Comparison of ENCODE assay signal across 1 cellular context in the genomic region with DNA sequence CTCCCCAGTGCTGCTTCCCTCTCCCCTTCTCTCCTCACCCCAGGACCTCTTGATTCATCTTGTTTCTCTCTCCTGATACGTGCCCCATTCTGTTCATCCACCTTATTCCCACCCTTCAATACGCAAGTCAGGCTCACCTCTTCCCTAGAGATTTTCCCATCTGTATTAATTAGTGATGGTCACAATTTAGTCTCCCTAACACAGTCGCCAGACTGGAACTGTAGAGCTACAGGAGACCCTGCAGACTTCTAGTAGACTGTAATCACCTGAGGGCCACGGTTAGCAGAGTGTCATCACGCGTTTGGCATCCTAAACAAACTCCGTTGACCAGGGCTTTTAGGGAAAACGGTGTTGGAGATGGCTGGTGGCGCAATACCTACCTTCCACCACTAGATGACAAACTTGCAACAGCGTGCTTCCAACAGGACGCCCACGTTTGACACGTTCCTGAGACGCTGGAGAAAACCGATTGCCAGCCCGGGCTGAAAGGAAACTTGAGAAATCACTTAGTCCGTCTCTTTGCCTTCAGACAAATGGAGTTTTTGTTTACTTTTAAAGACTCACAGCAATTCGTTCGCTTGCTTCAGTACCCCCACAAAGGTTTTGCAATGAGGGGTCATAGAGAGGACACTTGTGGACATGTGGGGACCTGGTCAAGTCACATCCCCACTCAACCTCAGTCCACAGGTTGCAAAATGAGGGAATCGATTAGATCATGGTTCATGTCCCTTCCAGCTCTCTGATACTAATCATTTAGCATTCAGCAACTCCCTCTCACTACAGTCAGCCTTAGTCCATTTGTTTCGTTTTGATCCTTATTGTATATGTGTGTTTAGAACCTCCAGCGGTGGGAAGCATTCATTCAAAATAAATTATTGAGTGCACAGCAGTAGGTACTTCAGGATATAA.
TF ChIP-seq lines count a peak whose summit lies in the region.

No MANE protein-coding gene starts in this region.

TF ChIP-seq in HepG2, 621 proteins besides CTCF, POLR2A, EP300 and RAD21 (continued from another document and continues in another):
- TF ChIP-seq RERE (CRISPR knock-in tag; IDR thresholded peaks at IDR 0.05; ENCODE audit: low read depth): no peak
- TF ChIP-seq ZBTB7B (CRISPR knock-in tag; IDR thresholded peaks at IDR 0.05): no peak
- no peak for TF ChIP-seq HNRNPK (IDR thresholded peaks at IDR 0.05; ENCODE audit: low read depth, low read length, poor library complexity, severe bottlenecking)
- no peak for TF ChIP-seq UBTF (CRISPR knock-in tag; IDR thresholded peaks at IDR 0.05)
- TF ChIP-seq ATF3 (CRISPR knock-in tag; IDR thresholded peaks at IDR 0.05): peak; percentile 25
- 0 out of 2 replicates have a peak, but pooled peaks have one; percentile 50 for TF ChIP-seq ZNF160 (CRISPR knock-in tag; IDR thresholded peaks at IDR 0.05)
- 0 out of 2 replicates have a peak, but pooled peaks have one; percentile 23 for TF ChIP-seq ZNF607 (CRISPR knock-in tag; IDR thresholded peaks at IDR 0.05; ENCODE audit: borderline replicate concordance)
- TF ChIP-seq, protein P1, sequence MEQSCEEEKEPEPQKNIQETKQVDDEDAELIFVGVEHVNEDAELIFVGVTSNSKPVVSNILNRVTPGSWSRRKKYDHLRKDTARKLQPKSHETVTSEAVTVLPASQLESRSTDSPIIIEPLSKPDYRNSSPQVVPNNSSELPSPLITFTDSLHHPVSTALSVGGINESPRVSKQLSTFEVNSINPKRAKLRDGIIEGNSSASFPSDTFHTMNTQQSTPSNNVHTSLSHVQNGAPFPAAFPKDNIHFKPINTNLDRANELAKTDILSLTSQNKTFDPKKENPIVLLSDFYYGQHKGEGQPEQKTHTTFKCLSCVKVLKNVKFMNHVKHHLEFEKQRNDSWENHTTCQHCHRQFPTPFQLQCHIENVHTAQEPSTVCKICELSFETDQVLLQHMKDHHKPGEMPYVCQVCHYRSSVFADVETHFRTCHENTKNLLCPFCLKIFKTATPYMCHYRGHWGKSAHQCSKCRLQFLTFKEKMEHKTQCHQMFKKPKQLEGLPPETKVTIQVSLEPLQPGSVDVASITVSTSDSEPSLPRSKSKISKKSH (CRISPR knock-in tag; IDR thresholded peaks at IDR 0.05; ENCODE audit: borderline replicate concordance): no peak
- TF ChIP-seq HDAC2 (CRISPR knock-in tag; IDR thresholded peaks at IDR 0.05): peak; percentile 84
- TF ChIP-seq SALL1 (CRISPR knock-in tag; IDR thresholded peaks at IDR 0.05): peak; percentile 83
- no peak for TF ChIP-seq RBAK (CRISPR knock-in tag; IDR thresholded peaks at IDR 0.05)
- 0 out of 2 replicates have a peak, but pooled peaks have one; percentile 27 for TF ChIP-seq ZNF264 (CRISPR knock-in tag; IDR thresholded peaks at IDR 0.05)
- 0 out of 2 replicates have a peak, but pooled peaks have one; percentile 5 for TF ChIP-seq KAT2B (IDR thresholded peaks at IDR 0.05; ENCODE audit: borderline replicate concordance, low read depth, low read length)
- TF ChIP-seq ZNF674 (CRISPR knock-in tag; IDR thresholded peaks at IDR 0.05; ENCODE audit: low read depth): no peak
- no peak for TF ChIP-seq ZFP36L2 (CRISPR knock-in tag; IDR thresholded peaks at IDR 0.05)
- no peak for TF ChIP-seq ZNF180 (CRISPR knock-in tag; IDR thresholded peaks at IDR 0.05; ENCODE audit: borderline replicate concordance, low read depth)
- TF ChIP-seq KDM1A (CRISPR knock-in tag; IDR thresholded peaks at IDR 0.05): no peak; the same call in 1 of the 2 replicates
- peak; percentile 78; the same call in 1 of the 2 replicates for TF ChIP-seq ZMYM2 (CRISPR knock-in tag; IDR thresholded peaks at IDR 0.05)
- peak; percentile 69; the same call in 1 of the 2 replicates for TF ChIP-seq ZBTB7A (CRISPR knock-in tag; IDR thresholded peaks at IDR 0.05)
- TF ChIP-seq HMGA1 (CRISPR knock-in tag; conservative IDR thresholded peaks at IDR 0.05): no peak
- no peak for TF ChIP-seq ZNF253 (CRISPR knock-in tag; IDR thresholded peaks at IDR 0.05; ENCODE audit: borderline replicate concordance)
- TF ChIP-seq ZNF432 (CRISPR knock-in tag; IDR thresholded peaks at IDR 0.05; ENCODE audit: borderline replicate concordance): no peak
- no peak for TF ChIP-seq SMAD1 (CRISPR knock-in tag; IDR thresholded peaks at IDR 0.05; ENCODE audit: borderline replicate concordance, low read depth)
- TF ChIP-seq MIXL1 (CRISPR knock-in tag; IDR thresholded peaks at IDR 0.05): peak; percentile 60; the same call in 1 of the 2 replicates
- TF ChIP-seq SNAI1 (CRISPR knock-in tag; IDR thresholded peaks at IDR 0.05; ENCODE audit: borderline replicate concordance): no peak
- no peak for TF ChIP-seq ELF1 (CRISPR knock-in tag; IDR thresholded peaks at IDR 0.05)
- TF ChIP-seq, protein P2, sequence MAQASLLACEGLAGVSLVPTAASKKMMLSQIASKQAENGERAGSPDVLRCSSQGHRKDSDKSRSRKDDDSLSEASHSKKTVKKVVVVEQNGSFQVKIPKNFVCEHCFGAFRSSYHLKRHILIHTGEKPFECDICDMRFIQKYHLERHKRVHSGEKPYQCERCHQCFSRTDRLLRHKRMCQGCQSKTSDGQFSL (CRISPR knock-in tag; IDR thresholded peaks at IDR 0.05): no peak
- TF ChIP-seq, protein P3, sequence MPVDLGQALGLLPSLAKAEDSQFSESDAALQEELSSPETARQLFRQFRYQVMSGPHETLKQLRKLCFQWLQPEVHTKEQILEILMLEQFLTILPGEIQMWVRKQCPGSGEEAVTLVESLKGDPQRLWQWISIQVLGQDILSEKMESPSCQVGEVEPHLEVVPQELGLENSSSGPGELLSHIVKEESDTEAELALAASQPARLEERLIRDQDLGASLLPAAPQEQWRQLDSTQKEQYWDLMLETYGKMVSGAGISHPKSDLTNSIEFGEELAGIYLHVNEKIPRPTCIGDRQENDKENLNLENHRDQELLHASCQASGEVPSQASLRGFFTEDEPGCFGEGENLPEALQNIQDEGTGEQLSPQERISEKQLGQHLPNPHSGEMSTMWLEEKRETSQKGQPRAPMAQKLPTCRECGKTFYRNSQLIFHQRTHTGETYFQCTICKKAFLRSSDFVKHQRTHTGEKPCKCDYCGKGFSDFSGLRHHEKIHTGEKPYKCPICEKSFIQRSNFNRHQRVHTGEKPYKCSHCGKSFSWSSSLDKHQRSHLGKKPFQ (CRISPR knock-in tag; IDR thresholded peaks at IDR 0.05; ENCODE audit: insufficient replicate concordance): no peak
- TF ChIP-seq ZNF354B (CRISPR knock-in tag; IDR thresholded peaks at IDR 0.05): no peak
- TF ChIP-seq ZFP36 (IDR thresholded peaks at IDR 0.05; ENCODE audit: borderline replicate concordance, low read depth, low read length, partially characterized antibody): peak; percentile 11
- no peak for TF ChIP-seq GLMP (CRISPR knock-in tag; IDR thresholded peaks at IDR 0.05; ENCODE audit: borderline replicate concordance)
- TF ChIP-seq ZNF512 (CRISPR knock-in tag; IDR thresholded peaks at IDR 0.05): no peak; the same call in 1 of the 2 replicates
- peak; percentile 38; the same call in 1 of the 2 replicates for TF ChIP-seq ESRRA (CRISPR knock-in tag; IDR thresholded peaks at IDR 0.05; ENCODE audit: low read depth)
- no peak for TF ChIP-seq ZNF296 (CRISPR knock-in tag; conservative IDR thresholded peaks at IDR 0.05)
- TF ChIP-seq HCFC1 (IDR thresholded peaks at IDR 0.05; ENCODE audit: low read depth, low read length): no peak; the same call in 1 of the 2 replicates
- no peak for TF ChIP-seq NCOA1 (CRISPR knock-in tag; IDR thresholded peaks at IDR 0.05)
- TF ChIP-seq, protein P4, sequence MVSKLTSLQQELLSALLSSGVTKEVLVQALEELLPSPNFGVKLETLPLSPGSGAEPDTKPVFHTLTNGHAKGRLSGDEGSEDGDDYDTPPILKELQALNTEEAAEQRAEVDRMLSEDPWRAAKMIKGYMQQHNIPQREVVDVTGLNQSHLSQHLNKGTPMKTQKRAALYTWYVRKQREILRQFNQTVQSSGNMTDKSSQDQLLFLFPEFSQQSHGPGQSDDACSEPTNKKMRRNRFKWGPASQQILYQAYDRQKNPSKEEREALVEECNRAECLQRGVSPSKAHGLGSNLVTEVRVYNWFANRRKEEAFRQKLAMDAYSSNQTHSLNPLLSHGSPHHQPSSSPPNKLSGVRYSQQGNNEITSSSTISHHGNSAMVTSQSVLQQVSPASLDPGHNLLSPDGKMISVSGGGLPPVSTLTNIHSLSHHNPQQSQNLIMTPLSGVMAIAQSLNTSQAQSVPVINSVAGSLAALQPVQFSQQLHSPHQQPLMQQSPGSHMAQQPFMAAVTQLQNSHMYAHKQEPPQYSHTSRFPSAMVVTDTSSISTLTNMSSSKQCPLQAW (CRISPR knock-in tag; IDR thresholded peaks at IDR 0.05): peak; percentile 77; the same call in 1 of the 2 replicates
- no peak for TF ChIP-seq ZNF317 (CRISPR knock-in tag; IDR thresholded peaks at IDR 0.05)
- no peak for TF ChIP-seq CENPX (CRISPR knock-in tag; IDR thresholded peaks at IDR 0.05)
- TF ChIP-seq HMG20A (CRISPR knock-in tag; IDR thresholded peaks at IDR 0.05; ENCODE audit: borderline replicate concordance): peak; percentile 43; the same call in 1 of the 2 replicates
- TF ChIP-seq MIER3 (CRISPR knock-in tag; IDR thresholded peaks at IDR 0.05; ENCODE audit: borderline replicate concordance): peak; percentile 91
- TF ChIP-seq MXD4 (CRISPR knock-in tag; IDR thresholded peaks at IDR 0.05): peak; percentile 83
- no peak for TF ChIP-seq NFE2L2 (IDR thresholded peaks at IDR 0.05; ENCODE audit: low read length)
- TF ChIP-seq ZNF256 (CRISPR knock-in tag; conservative IDR thresholded peaks at IDR 0.05): 0 out of 2 replicates have a peak, but pooled peaks have one; percentile 39
- no peak for TF ChIP-seq ARID2 (CRISPR knock-in tag; IDR thresholded peaks at IDR 0.05; ENCODE audit: borderline replicate concordance)
- no peak for TF ChIP-seq MED8 (CRISPR knock-in tag; IDR thresholded peaks at IDR 0.05; ENCODE audit: insufficient replicate concordance)
